In genomic region chr7:77327932-77328628, GRCh38 we compare ENCODE assay signal across 1 cellular context.
TF ChIP-seq lines count a peak whose summit lies in the region.

No MANE protein-coding gene starts in this region.

TF ChIP-seq in H1, 55 proteins besides CTCF, POLR2A, EP300 and RAD21 (continued from another document):
- no peak for TF ChIP-seq CHD7 (IDR thresholded peaks at IDR 0.05; ENCODE audit: insufficient replicate concordance, low read length)
TF ChIP-seq in H1: peak in this region for 0.
